ENCODE assay signal across 21 cellular contexts in the genomic region with DNA sequence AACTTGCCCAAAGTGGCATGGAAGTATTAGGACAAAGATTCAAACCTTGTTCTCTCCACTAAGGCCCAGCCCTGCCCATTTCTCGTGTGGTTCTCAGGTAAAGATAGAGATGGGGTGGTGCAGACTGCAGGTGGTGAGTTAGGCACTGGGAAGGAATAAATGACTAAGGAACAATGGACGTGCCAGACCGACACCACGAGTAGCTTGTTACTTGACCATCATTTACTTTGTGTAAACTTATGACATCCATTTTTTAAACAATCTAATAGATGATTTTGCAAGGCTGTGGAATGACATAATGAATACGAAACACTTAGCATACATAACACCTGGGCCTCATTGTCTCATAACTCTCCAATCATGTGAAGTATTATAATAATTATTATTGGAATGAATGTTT.
"Had no signal": no experiment of that assay in that cellular context is flagged by ENCODE, and none has a peak within 500 bp of the region (broad histone marks: within the 10 kb centered on the region; RNA-seq: fewer than 3 reads in every experiment).

No MANE protein-coding gene starts in this region.

- H3K27ac Mint-ChIP-seq: activated CD8-positive, alpha-beta T cell treated with anti-CD3 and anti-CD28 coated beads for 36 hours; activated naive CD8-positive, alpha-beta T cell treated with anti-CD3 and anti-CD28 coated beads, Interleukin-2, amount 10 ng/mL, durations not matched to agents 7 days and 5 days; activated T-cell treated with anti-CD3 and anti-CD28 coated beads, Interleukin-2, amount 50 U/mL, for 72 hours had no signal

- H3K27ac ChIP-seq: adrenal gland, RWPE1, SJSA1, VCaP had no signal

- H3K36me3 Mint-ChIP-seq: activated naive CD8-positive, alpha-beta T cell treated with anti-CD3 and anti-CD28 coated beads, Interleukin-2, amount 10 ng/mL, durations not matched to agents 7 days and 5 days had no signal

- H3K4me3 Mint-ChIP-seq: activated CD8-positive, alpha-beta T cell treated with anti-CD3 and anti-CD28 coated beads for 36 hours; activated naive CD8-positive, alpha-beta T cell treated with anti-CD3 and anti-CD28 coated beads, Interleukin-2, amount 10 ng/mL, durations not matched to agents 7 days and 5 days; activated T-cell treated with anti-CD3 and anti-CD28 coated beads, Interleukin-2, amount 50 U/mL, for 72 hours had no signal

- H3K9me3 ChIP-seq: adrenal gland, Peyer's patch, SJSA1 had no signal

- H3K27me3 ChIP-seq: adrenal gland, Peyer's patch, SJSA1 had no signal

- H3K4me1 ChIP-seq: adrenal gland, Peyer's patch, SJSA1 had no signal

- H3K9me3 Mint-ChIP-seq: activated CD8-positive, alpha-beta T cell treated with anti-CD3 and anti-CD28 coated beads for 36 hours; activated naive CD8-positive, alpha-beta T cell treated with anti-CD3 and anti-CD28 coated beads, Interleukin-2, amount 10 ng/mL, durations not matched to agents 7 days and 5 days; activated T-cell treated with anti-CD3 and anti-CD28 coated beads, Interleukin-2, amount 50 U/mL, for 72 hours had no signal

- DNase-seq: activated CD4-positive, CD25-positive, alpha-beta regulatory T cell; activated CD8-positive, alpha-beta memory T cell treated with anti-CD3 and anti-CD28 coated beads, Interleukin-2, amount 50 U/mL, for 4 hours; activated CD8-positive, alpha-beta T cell treated with anti-CD3 and anti-CD28 coated beads for 36 hours; activated naive CD4-positive, alpha-beta T cell treated with anti-CD3 and anti-CD28 coated beads, Interleukin-2, amount 50 U/mL, for 16 hours; activated naive CD8-positive, alpha-beta T cell treated with anti-CD3 and anti-CD28 coated beads, Interleukin-2, amount 10 ng/mL, durations not matched to agents 7 days and 5 days; activated T-cell treated with anti-CD3 and anti-CD28 coated beads, Interleukin-2, amount 50 U/mL, for 72 hours; adrenal gland; aorta; IMR-90; NCI-H1105 treated with DMSO at 0.1 percent for 48 hours; NCI-H1436 treated with DMSO at 0.1 percent for 48 hours; NCI-H187 treated with DMSO at 0.1 percent for 48 hours; NCI-H2081 treated with DMSO at 0.1 percent for 48 hours; NCI-H446 treated with DMSO at 0.1 percent for 48 hours; NCI-H524 treated with DMSO at 0.1 percent for 48 hours; NK-92 treated with Interleukin-12 subunit alpha and Interleukin-12 subunit beta, amount 100 ng/mL, for 24 hours; Peyer's patch; SHP77 had no signal

- H3K4me3 ChIP-seq: adrenal gland, Peyer's patch, SJSA1 had no signal

- H3K36me3 ChIP-seq: adrenal gland, Peyer's patch, SJSA1 had no signal
